Comparison of ENCODE assay signal across 11 cellular contexts in the genomic region with DNA sequence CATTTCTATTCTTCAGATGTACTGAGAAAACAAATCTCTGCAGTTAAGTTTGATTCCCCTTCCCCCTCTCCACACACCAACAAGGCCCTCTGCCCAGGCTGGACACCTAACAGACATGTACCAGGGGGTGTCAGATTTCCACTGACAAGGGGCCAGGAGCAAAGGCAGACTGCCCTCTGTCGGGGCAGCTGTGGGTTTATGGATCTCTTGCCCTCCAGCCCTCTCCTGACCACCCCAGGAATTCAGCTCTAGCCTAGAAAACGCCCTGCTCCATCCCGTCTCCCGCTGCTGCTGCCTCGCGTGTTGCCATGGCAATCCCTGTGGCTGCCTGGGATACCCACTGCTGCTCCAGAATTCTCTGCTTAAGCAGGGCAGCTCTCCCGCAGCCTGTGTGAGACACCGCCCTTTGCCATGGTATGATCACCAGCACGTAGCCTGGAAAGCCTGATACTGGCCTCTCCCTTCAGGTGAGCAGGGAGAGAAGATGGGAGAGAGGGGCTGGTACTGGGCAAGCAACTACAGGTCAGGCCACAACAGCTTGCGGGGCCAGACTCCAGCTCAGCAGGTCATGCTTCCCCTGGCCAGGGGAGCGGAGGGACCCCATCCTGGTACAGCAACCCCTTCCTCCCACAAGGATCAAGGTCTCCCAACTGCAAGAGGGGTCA. TPM values are rescaled to one million over a fixed set of nuclear protein-coding genes. Genes with fewer than 3 reads are reported as not detected.
DNase-seq lines count a peak whose midpoint lies in the region; ATAC-seq and TF ChIP-seq lines count a peak whose summit lies in the region.
"Had no signal": no experiment of that assay in that cellular context is flagged by ENCODE, and none has a peak within 500 bp of the region (broad histone marks: within the 10 kb centered on the region; RNA-seq: fewer than 3 reads in every experiment).

No MANE protein-coding gene starts in this region.

- no peak overlapping the region for H3K27ac Mint-ChIP-seq in chondrocyte (ENCODE audit: unreplicated experiment)

- no peak overlapping the region for H3K4me3 ChIP-seq in AG10803 (ENCODE audit: low read length)
- H3K4me3 ChIP-seq: body of pancreas, skin epidermis had no signal

- H3K4me1 Mint-ChIP-seq in chondrocyte (ENCODE audit: low read depth) = peaks cover 15% of the 10 kb centered on the region

- no peaks in the 10 kb centered on the region for H3K36me3 Mint-ChIP-seq in chondrocyte (ENCODE audit: low read depth)

- DNase-seq in AG10803 (ENCODE audit: low read depth) = peak; percentile 13
- DNase-seq in NCI-H146 treated with DMSO at 0.1 percent for 48 hours (lab: John Stamatoyannopoulos, UW; ENCODE audit: unreplicated experiment) = peak; percentile 29
- DNase-seq in chondrocyte (ENCODE audit: low spot score) = no peak
- DNase-seq in left colon = no peak
- DNase-seq in activated CD4-positive, alpha-beta T cell treated with anti-CD3 and anti-CD28 coated beads for 48 hours = no peak
- no peak for DNase-seq in SKM-1 treated with dmso at 0.1 percent for 144 hours (lab: John Stamatoyannopoulos, UW; ENCODE audit: unreplicated experiment)
- DNase-seq in kidney glomerular epithelial cell (lab: John Stamatoyannopoulos, UW) = no peak
- DNase-seq: body of pancreas; stimulated activated naive CD4-positive, alpha-beta T cell had no signal

- peaks cover 5% of the 10 kb centered on the region for H3K27me3 Mint-ChIP-seq in chondrocyte (ENCODE audit: low read depth)

- no peak overlapping the region for H3K4me3 Mint-ChIP-seq in chondrocyte (ENCODE audit: unreplicated experiment)

- intact Hi-C loops in left colon (cut with DNase I, micrococcal nuclease) = no loop called here

- no peaks in the 10 kb centered on the region for H3K9me3 Mint-ChIP-seq in chondrocyte (ENCODE audit: low read depth)

- ATAC-seq in left colon (peak; percentile 23), HG03378 (IDR thresholded peaks at IDR 0.05; ENCODE audit: unreplicated experiment) (no peak)
- ATAC-seq: body of pancreas had no signal

- TF ChIP-seq CTCF in AG10803 (conservative IDR thresholded peaks at IDR 0.05; ENCODE audit: low read length) = no peak
- TF ChIP-seq CTCF in chondrocyte (IDR thresholded peaks at IDR 0.05) = peak; percentile 27

RNA-seq across cellular contexts. Expression of a gene that starts 41.6 kb away (rescaled TPM):
- total RNA-seq in chondrocyte (9.6 to 13.1 TPM (median 10.7 TPM) in 3 replicates), left colon (10 to 100 TPM; 14.0 TPM)

RNA-seq across cellular contexts. Expression of a gene that starts 56.6 kb away (rescaled TPM):
- total RNA-seq in chondrocyte (28.5 to 40.0 TPM (median 38.8 TPM) in 3 replicates), left colon (10 to 100 TPM; 28.4 to 30.9 TPM)

Comparison
In these comparisons a context has a peak if more than half of its experiments do, and no peak if none do; other contexts are left out.
1. DNase-seq: peak in AG10803 (single experiment) and NCI-H146 treated with DMSO at 0.1 percent for 48 hours (single experiment); none in chondrocyte (single experiment), left colon (0 of 2), activated CD4-positive, alpha-beta T cell treated with anti-CD3 and anti-CD28 coated beads for 48 hours (single experiment), SKM-1 treated with dmso at 0.1 percent for 144 hours (single experiment) and kidney glomerular epithelial cell (single experiment).